In genomic region chr12:50855679-50856078, GRCh38 we compare ENCODE assay signal across 13 cellular contexts. TPM values are rescaled to one million over a fixed set of nuclear protein-coding genes. Genes with fewer than 3 reads are reported as not detected.
"Had no signal": no experiment of that assay in that cellular context is flagged by ENCODE, and none has a peak within 500 bp of the region (broad histone marks: within the 10 kb centered on the region; RNA-seq: fewer than 3 reads in every experiment).

No MANE protein-coding gene starts in this region.

RNA-seq across cellular contexts. Expression of gene TMPRSS12, which starts 13.0 kb away (rescaled TPM):
- total RNA-seq: stomach, subcutaneous adipose tissue, temporal lobe, thoracic aorta, tibial nerve, transverse colon, upper lobe of left lung, upper lobe of right lung, ureter, urinary bladder, uterus, vagina had no signal
- polyA plus RNA-seq: stomach, thymus, urinary bladder had no signal
